8 cellular contexts compared by ENCODE assay signal in genomic region chr13:41905600-41906254, GRCh38. TPM values are rescaled to one million over a fixed set of nuclear protein-coding genes. Genes with fewer than 3 reads are reported as not detected.
A peak's percentile ranks its signal among the peaks of the same experiment; 100 is the strongest.
DNase-seq lines count a peak whose midpoint lies in the region; ATAC-seq and TF ChIP-seq lines count a peak whose summit lies in the region.

No MANE protein-coding gene starts in this region.

- intact Hi-C loops in Right ventricle myocardium inferior (cut with DNase I) (loop anchor here (5.0 kb wide), 1 partner anchor 132 kb away; no protein-coding TSS in a partner anchor), ascending aorta (cut with DNase I) (loop anchor here (2.0 kb wide), 1 partner anchor 205 kb away; no protein-coding TSS in a partner anchor), left lung (cut with DNase I) (no loop called here)

- H3K9me3 ChIP-seq in cardiac muscle cell (ENCODE audit: low read depth) (no peaks in the 10 kb centered on the region), ascending aorta (no peaks in the 10 kb centered on the region), left lung (no peaks in the 10 kb centered on the region)

- H3K27ac ChIP-seq in cardiac muscle cell (no peak overlapping the region), ascending aorta (no peak overlapping the region), left lung (no peak overlapping the region)

- H3K4me3 ChIP-seq in cardiac muscle cell = no peak overlapping the region
- no peak overlapping the region for H3K4me3 ChIP-seq in ascending aorta
- H3K4me3 ChIP-seq in left lung = no peak overlapping the region

- H3K4me1 ChIP-seq in cardiac muscle cell (ENCODE audit: low read depth) (no peaks in the 10 kb centered on the region), ascending aorta (no peaks in the 10 kb centered on the region), left lung (no peaks in the 10 kb centered on the region)

- peaks cover 13% of the 10 kb centered on the region for H3K36me3 ChIP-seq in cardiac muscle cell
- H3K36me3 ChIP-seq in ascending aorta = peaks cover 0 to 9% of the 10 kb centered on the region in 2 donors
- H3K36me3 ChIP-seq in left lung = peaks cover 0 to 6% of the 10 kb centered on the region in 2 donors

- ATAC-seq in Right ventricle myocardium inferior (no peak), HG02571 (IDR thresholded peaks at IDR 0.05; ENCODE audit: unreplicated experiment) (peak; percentile 72), left lung (peak; percentile 87), GM18520 (IDR thresholded peaks at IDR 0.05; ENCODE audit: unreplicated experiment) (no peak)

- H3K27me3 ChIP-seq in cardiac muscle cell = no peaks in the 10 kb centered on the region
- no peaks in the 10 kb centered on the region for H3K27me3 ChIP-seq in ascending aorta
- H3K27me3 ChIP-seq in left lung = no peaks in the 10 kb centered on the region

- peak; percentile 18 to 53 for DNase-seq in cardiac muscle cell (ENCODE audit: low read depth in 1 of 2, low spot score in 1 of 2)
- no peak for DNase-seq in Right ventricle myocardium inferior (ENCODE audit: missing footprints)
- peak; percentile 32 for DNase-seq in MV-4-11 (lab: John Stamatoyannopoulos, UW)
- DNase-seq in ascending aorta (ENCODE audit: low spot score in 2 of 2) = no peak
- no peak for DNase-seq in left lung
- no peak for DNase-seq in NCI-H1048 (lab: John Stamatoyannopoulos, UW)

- TF ChIP-seq CTCF in cardiac muscle cell (IDR thresholded peaks at IDR 0.05; ENCODE audit: low read depth, low read length) (peak; percentile 62), ascending aorta (IDR thresholded peaks at IDR 0.05) (peak; percentile 19 to 51 (median 48)), left lung (IDR thresholded peaks at IDR 0.05) (peak; percentile 30 to 32)

RNA-seq across cellular contexts. Expression of gene VWA8, which starts 55.2 kb away (rescaled TPM):
- 16.7 and 22.9 TPM in 2 replicates for total RNA-seq in cardiac muscle cell
- polyA plus RNA-seq in cardiac muscle cell = 8.4 and 9.4 TPM in 2 replicates
- 40.1 TPM for total RNA-seq in Right ventricle myocardium inferior
- total RNA-seq in ascending aorta = 10.4 TPM
- total RNA-seq in left lung = 10 to 100 TPM; 18.5 to 24.4 TPM

Comparison
In these comparisons a context has a peak if more than half of its experiments do, and no peak if none do; other contexts are left out.
1. DNase-seq: peak in cardiac muscle cell (2 of 2) and MV-4-11 (single experiment); none in Right ventricle myocardium inferior (single experiment), ascending aorta (0 of 2), left lung (0 of 2) and NCI-H1048 (single experiment).
2. ATAC-seq: peak in HG02571 (single experiment) and left lung (single experiment); none in Right ventricle myocardium inferior (single experiment) and GM18520 (single experiment).
3. intact Hi-C loops: an anchor here in Right ventricle myocardium inferior (5.0 kb wide) and ascending aorta (2.0 kb wide); none called in left lung.
4. Peak in every context shown above with its lines, with median percentiles within 50 percentile points of each other: CTCF ChIP-seq.